12 cellular contexts compared by ENCODE assay signal in the genomic region with DNA sequence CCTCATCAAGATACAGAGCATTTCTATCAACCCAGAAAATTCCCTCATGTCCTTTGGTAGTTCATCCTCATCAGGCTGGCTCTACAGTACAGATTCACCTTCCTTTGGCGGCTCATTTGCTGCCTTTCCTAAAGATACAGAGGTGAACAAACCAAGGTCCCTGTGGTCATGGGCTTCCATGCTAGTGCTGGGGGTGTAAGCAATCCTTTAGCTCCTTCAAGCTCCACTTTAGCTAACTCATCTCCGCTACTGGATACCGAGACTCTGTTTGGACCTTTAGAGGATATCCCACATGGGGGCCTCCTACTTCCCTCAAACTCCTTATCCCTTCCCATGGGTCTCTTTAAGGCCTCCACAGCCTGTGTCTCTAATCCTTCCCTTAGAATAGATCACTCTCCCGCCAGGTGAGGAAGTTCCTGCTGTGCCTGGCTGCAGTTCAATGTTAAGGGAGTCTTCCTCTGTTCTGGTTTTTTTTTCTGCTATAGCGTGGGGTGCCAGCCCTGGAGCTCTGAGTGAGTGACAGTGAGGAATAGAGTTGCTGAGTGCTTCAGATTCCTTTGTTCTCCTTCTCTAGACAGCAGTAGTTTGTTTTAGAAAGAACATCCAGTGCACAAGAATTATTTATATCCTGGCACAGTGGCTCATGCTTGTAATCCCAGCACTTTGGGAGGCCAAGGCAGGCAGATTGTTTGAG. TPM values are rescaled to one million over a fixed set of nuclear protein-coding genes. Genes with fewer than 3 reads are reported as not detected.
DNase-seq lines count a peak whose midpoint lies in the region; ATAC-seq, FAIRE-seq and TF ChIP-seq lines count a peak whose summit lies in the region.
"Had no signal": no experiment of that assay in that cellular context is flagged by ENCODE, and none has a peak within 500 bp of the region (broad histone marks: within the 10 kb centered on the region; RNA-seq: fewer than 3 reads in every experiment).

No MANE protein-coding gene starts in this region.

- H3K4me3 ChIP-seq in LNCaP clone FGC (ENCODE audit: low read depth, low read length), result no peak overlapping the region
- H3K4me3 ChIP-seq in keratinocyte (ENCODE audit: control insufficient read depth in 2 of 3, extremely low read depth in 1 of 3, insufficient read depth in 2 of 3, low read depth in 1 of 3, low read length in 3 of 3), result no peak overlapping the region
- no peak overlapping the region for H3K4me3 ChIP-seq in thoracic aorta
- H3K4me3 ChIP-seq: GM12878 had no signal

- peak overlapping the region; percentile 30 for H3K27ac ChIP-seq in caudate nucleus (ENCODE audit: low read depth, low read length)
- no peak overlapping the region for H3K27ac ChIP-seq in keratinocyte (ENCODE audit: control insufficient read depth, insufficient read depth, low read length)
- peak overlapping the region; percentile 17 to 64 for H3K27ac ChIP-seq in thoracic aorta

- H3K36me3 ChIP-seq in keratinocyte (ENCODE audit: control insufficient read depth in 2 of 2, extremely low read depth in 1 of 2, insufficient read depth in 2 of 2, low read length in 2 of 2) (no peaks in the 10 kb centered on the region), thoracic aorta (no peaks in the 10 kb centered on the region)

- H2AFZ ChIP-seq in keratinocyte (ENCODE audit: control insufficient read depth, low read length), result peak overlapping the region; percentile 25

- no peak for FAIRE-seq in keratinocyte (lab: Jason Lieb, UNC)
- FAIRE-seq: GM12878 had no signal

- no peak overlapping the region for H3K4me2 ChIP-seq in keratinocyte (ENCODE audit: control insufficient read depth, extremely low read depth, insufficient read depth, low read depth, low read length)

- no peaks in the 10 kb centered on the region for H4K20me1 ChIP-seq in keratinocyte (ENCODE audit: control insufficient read depth, extremely low read depth, insufficient read depth, low read length)

- H3K4me1 ChIP-seq in keratinocyte (ENCODE audit: control insufficient read depth, extremely low read depth, insufficient read depth, low read length) (peaks cover 33% of the 10 kb centered on the region), thoracic aorta (ENCODE audit: control insufficient read depth in 1 of 2, low read depth in 2 of 2) (peaks cover 16 to 67% of the 10 kb centered on the region in 2 donors)

- ATAC-seq in thoracic aorta (ENCODE audit: insufficient number of reproducible peaks, low FRiP score, low read depth) (no peak), HG03520 (IDR thresholded peaks at IDR 0.05; ENCODE audit: unreplicated experiment) (no peak), GM19035 (IDR thresholded peaks at IDR 0.05; ENCODE audit: unreplicated experiment) (no peak)
- ATAC-seq: GM12878, left lobe of liver had no signal

- H3K9me1 ChIP-seq in keratinocyte (ENCODE audit: control insufficient read depth, extremely low read depth, insufficient read depth, low read length), result peaks cover 2% of the 10 kb centered on the region

- TF ChIP-seq CTCF in LNCaP clone FGC (IDR thresholded peaks at IDR 0.05; ENCODE audit: control insufficient read depth, extremely low read depth, insufficient read depth) (no peak), keratinocyte (optimal IDR thresholded peaks at IDR 0.05 in 1 of 3, IDR thresholded peaks at IDR 0.05 in 1 of 3, conservative IDR thresholded peaks at IDR 0.05 in 1 of 3; ENCODE audit: extremely low read depth in 1 of 3, insufficient read depth in 2 of 3, low read length in 3 of 3) (no peak), thoracic aorta (IDR thresholded peaks at IDR 0.05) (no peak)

- dilution Hi-C loops in keratinocyte (cut with MboI; ENCODE audit: extremely low pct_ligation_motif_present, low sequenced_read_pairs), result no loop called here

- DNase-seq in LNCaP clone FGC (ENCODE audit: low read depth) (peak; percentile 41), caudate nucleus (lab: John Stamatoyannopoulos, UW) (peak in 30 of 61 donors; percentile 15 to 82 (median 30)), keratinocyte (ENCODE audit: low read depth, low spot score) (no peak), thoracic aorta (ENCODE audit: low spot score) (no peak), D341Med (ENCODE audit: low spot score) (no peak), NCI-H526 (lab: John Stamatoyannopoulos, UW) (no peak)
- DNase-seq: DMS 273 treated with DMSO at 0.1 percent for 48 hours, NCI-H2029 treated with DMSO at 0.1 percent for 48 hours had no signal

- H3K27me3 ChIP-seq in keratinocyte (ENCODE audit: control insufficient read depth, extremely low read depth, insufficient read depth, low read length), result no peaks in the 10 kb centered on the region
- H3K27me3 ChIP-seq in thoracic aorta (replicated peaks; ENCODE audit: insufficient read depth), result no peaks in the 10 kb centered on the region

- H3K79me2 ChIP-seq in keratinocyte (ENCODE audit: control insufficient read depth, insufficient read depth, low read length), result no peaks in the 10 kb centered on the region

- H3K9me3 ChIP-seq in keratinocyte (ENCODE audit: control insufficient read depth, low read depth, low read length) (no peaks in the 10 kb centered on the region), thoracic aorta (no peaks in the 10 kb centered on the region)

- no peak overlapping the region for H3K9ac ChIP-seq in keratinocyte (ENCODE audit: control insufficient read depth, extremely low read depth, insufficient read depth, low read length)

RNA-seq across cellular contexts. Expression of a gene that starts 30.7 kb away (rescaled TPM):
- polyA plus RNA-seq in keratinocyte, result 0.08 TPM in 1 of 3 replicates, not detected in the others
- polyA plus RNA-seq in keratinocyte (2011; ENCODE audit: low read depth), result not detected
- polyA plus RNA-seq in keratinocyte (2011; cell fraction: cytosol; rRNA removed), result not detected in 2 replicates
- 0.16 TPM in 1 of 2 replicates, not detected in the other for polyA plus RNA-seq in keratinocyte (2011; cell fraction: nucleus; rRNA removed)
- not detected in 2 replicates for polyA plus RNA-seq in keratinocyte (2012; ENCODE audit: low replicate concordance)
- polyA minus RNA-seq in keratinocyte, result 0.20 TPM in 1 of 3 replicates, not detected in the others
- not detected for polyA minus RNA-seq in keratinocyte (2011; cell fraction: cytosol; rRNA and poly(A)+ RNA removed)
- polyA minus RNA-seq in keratinocyte (2011; cell fraction: nucleus; rRNA and poly(A)+ RNA removed), result 0.63 TPM in 1 of 2 replicates, not detected in the other
- 100 to 1,000 TPM in 1 of 2 donors, 10 to 100 TPM in 1; 96.6 to 202 TPM for total RNA-seq in thoracic aorta
- polyA plus RNA-seq: GM12878 had no signal
